ENCODE assay signal across 1 cellular context in genomic region chr7:5590596-5591546, GRCh38.
A peak's percentile ranks its signal among the peaks of the same experiment; 100 is the strongest.
TF ChIP-seq lines count a peak whose summit lies in the region.

No MANE protein-coding gene starts in this region.

TF ChIP-seq in GM12878, 131 proteins besides CTCF, POLR2A, EP300 and RAD21:
- TF ChIP-seq MLLT1 (IDR thresholded peaks at IDR 0.05) (no peak), CBFB (IDR thresholded peaks at IDR 0.05; ENCODE audit: low read depth) (peak; percentile 19; the same call in 1 of the 2 replicates), TCF7 (IDR thresholded peaks at IDR 0.05; ENCODE audit: borderline replicate concordance) (no peak)
